8 cellular contexts compared by ENCODE assay signal in the genomic region with DNA sequence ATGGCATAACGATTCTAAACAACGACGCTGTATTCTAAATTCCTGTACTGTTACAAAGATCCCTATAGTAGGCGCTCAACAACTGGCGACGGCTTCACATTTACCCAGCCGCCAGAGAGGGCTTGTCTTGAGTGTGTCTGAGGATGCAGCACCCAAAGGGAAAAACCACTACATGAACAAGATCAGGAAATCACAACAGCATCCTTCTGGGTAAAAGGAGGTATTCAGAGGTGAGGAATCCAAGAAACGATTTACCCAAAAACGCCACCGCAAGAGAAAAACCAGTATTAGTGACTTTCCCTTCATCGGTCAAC. TPM values are rescaled to one million over a fixed set of nuclear protein-coding genes. Genes with fewer than 3 reads are reported as not detected.
DNase-seq lines count a peak whose midpoint lies in the region; ATAC-seq, FAIRE-seq and TF ChIP-seq lines count a peak whose summit lies in the region.

No MANE protein-coding gene starts in this region.

- SMC1A ChIA-PET in GM12878 (lab: Charles Lee; ENCODE audit: uncharacterized antibody, unreplicated experiment), result no interaction called here

- no peak for TF ChIP-seq EP300 in GM12878 (IDR thresholded peaks at IDR 0.05; ENCODE audit: borderline replicate concordance in 1 of 2, control insufficient read depth in 1 of 2, low read depth in 2 of 2, low read length in 2 of 2)

- peak overlapping the region; percentile 80 for H3K9ac ChIP-seq in GM12878 (ENCODE audit: control insufficient read depth, insufficient read depth, low read length)
- peak overlapping the region; percentile 84 for H3K9ac ChIP-seq in iPS-15b (ENCODE audit: low read depth, low read length)
- peak overlapping the region; percentile 92 for H3K9ac ChIP-seq in skeletal muscle satellite cell (ENCODE audit: low read depth, low read length)

- under 1% methylated on average over 11 of the region's 11 CpGs for WGBS in GM12878 (ENCODE audit: insufficient coverage, insufficient replicate concordance, low lambda C conversion rate, missing lambda C conversion rate)

- in situ Hi-C loops in GM12878 (cut with MboI), result loop anchor here (5.0 kb wide), 1 partner anchor 82 kb away; the partner anchor contains the start of gene RPL37

- FAIRE-seq in GM12878 (lab: Jason Lieb, UNC), result peak; percentile 62

- RAD21 ChIA-PET in GM12878 (lab: Charles Lee; ENCODE audit: unreplicated experiment), result no interaction called here

- H3K27me3 ChIP-seq in GM12878 (replicated peaks in 1 of 2; ENCODE audit: control insufficient read depth in 2 of 2, insufficient read depth in 2 of 2, low read length in 1 of 2), result no peaks in the 10 kb centered on the region
- H3K27me3 ChIP-seq in iPS-15b (ENCODE audit: control insufficient read depth, insufficient read depth, low read length), result peaks cover 3% of the 10 kb centered on the region
- H3K27me3 ChIP-seq in skeletal muscle satellite cell (ENCODE audit: control insufficient read depth, insufficient read depth, low read length), result no peaks in the 10 kb centered on the region

- peak overlapping the region; percentile 88 for H3K4me3 ChIP-seq in GM12878
- H3K4me3 ChIP-seq in iPS-15b (ENCODE audit: low read depth, low read length), result peak overlapping the region; percentile 94
- peak overlapping the region; percentile 85 for H3K4me3 ChIP-seq in skeletal muscle satellite cell (ENCODE audit: low read length)

- peak overlapping the region; percentile 87 for H3K4me2 ChIP-seq in GM12878 (ENCODE audit: control insufficient read depth, insufficient read depth)
- peak overlapping the region; percentile 90 for H3K4me2 ChIP-seq in skeletal muscle satellite cell (ENCODE audit: low read length)

- no peaks in the 10 kb centered on the region for H4K20me1 ChIP-seq in GM12878 (ENCODE audit: control insufficient read depth, insufficient read depth)

- H3K9me3 ChIP-seq in GM12878 (replicated peaks; ENCODE audit: control insufficient read depth, insufficient read depth, low read length), result no peaks in the 10 kb centered on the region; the same call in 2 of the 3 replicates
- no peaks in the 10 kb centered on the region for H3K9me3 ChIP-seq in iPS-15b (ENCODE audit: control insufficient read depth, insufficient read depth, low read length)
- H3K9me3 ChIP-seq in skeletal muscle satellite cell (replicated peaks; ENCODE audit: low read length), result no peaks in the 10 kb centered on the region

- DNase-seq in Right ventricle myocardium inferior (ENCODE audit: missing footprints) (peak; percentile 72), cardiac septum (ENCODE audit: low spot score) (no peak), NCI-H187 (lab: John Stamatoyannopoulos, UW) (peak; percentile 21 to 29), T-helper 22 cell (ENCODE audit: low read depth) (peak; percentile 47), GM12878 (ENCODE audit: low read depth, low spot score) (peak; percentile 49)

- no TSS peak for BruUV-seq in GM12878 (replicated peaks; lab: Mats Ljungman, UMichigan)

- H3K27ac ChIP-seq in GM12878 (ENCODE audit: control insufficient read depth, insufficient read depth), result peak overlapping the region; percentile 74

- intact Hi-C loops in Right ventricle myocardium inferior (cut with DNase I) (loop anchor here (1.0 to 2.0 kb wide), 3 partner anchors 43 to 124 kb away; partner anchors contain the start of genes PRKAA1 and RPL37), cardiac septum (cut with DNase I) (loop anchor here (1.0 to 5.0 kb wide), 2 partner anchors 80 to 127 kb away; partner anchors contain the start of gene RPL37), GM12878 (cut with micrococcal nuclease; ENCODE audit: unreplicated experiment) (loop anchor here (1.0 to 2.0 kb wide), 3 partner anchors 43 to 124 kb away; partner anchors contain the start of gene PRKAA1)

- H3K79me2 ChIP-seq in GM12878 (ENCODE audit: control insufficient read depth, insufficient read depth, low read length), result peaks cover 21% of the 10 kb centered on the region

- peak; percentile 92 for ATAC-seq in Right ventricle myocardium inferior
- ATAC-seq in HG02943 (IDR thresholded peaks at IDR 0.05; ENCODE audit: low read depth, unreplicated experiment), result peak; percentile 81
- peak; percentile 89 for ATAC-seq in GM12878

- TF ChIP-seq CTCF in GM12878 (IDR thresholded peaks at IDR 0.05 in 2 of 3, conservative IDR thresholded peaks at IDR 0.05 in 1 of 3; ENCODE audit: control insufficient read depth in 2 of 3, extremely low read depth in 1 of 3, insufficient read depth in 1 of 3, low read depth in 3 of 3, low read length in 3 of 3), result peak; percentile 80 to 88 (median 82)

- 0 out of 4 replicates have a peak, but pooled peaks cover 0 to 2% of the 10 kb centered on the region in 2 experiments for H3K36me3 ChIP-seq in GM12878 (ENCODE audit: control insufficient read depth in 2 of 2, insufficient read depth in 2 of 2, low read length in 1 of 2)
- H3K36me3 ChIP-seq in iPS-15b (ENCODE audit: control insufficient read depth, insufficient read depth, low read length), result no peaks in the 10 kb centered on the region
- H3K36me3 ChIP-seq in skeletal muscle satellite cell (ENCODE audit: insufficient read depth, low read length), result peaks cover 10% of the 10 kb centered on the region

- no peak; the same call in 1 of the 2 replicates for TF ChIP-seq POLR2A in GM12878 (IDR thresholded peaks at IDR 0.05; ENCODE audit: low read depth, low read length)

- peaks cover 7% of the 10 kb centered on the region; the same call in 1 of the 2 replicates for H3K4me1 ChIP-seq in GM12878 (ENCODE audit: control insufficient read depth, insufficient read depth, low read length)
- no peaks in the 10 kb centered on the region for H3K4me1 ChIP-seq in iPS-15b (ENCODE audit: control insufficient read depth, insufficient read depth, low read length)
- H3K4me1 ChIP-seq in skeletal muscle satellite cell (ENCODE audit: control insufficient read depth, insufficient read depth, low read length), result peaks cover 12% of the 10 kb centered on the region

- CTCF ChIA-PET in GM12878 (lab: Yijun Ruan, JAX), result interaction anchor here (0.8 to 1.8 kb wide), 3 partner anchors 9 to 81 kb away, joined by 3 to 7 read pairs (median 4); partner anchors contain the start of gene RPL37

- peak; percentile 67 for TF ChIP-seq RAD21 in GM12878 (IDR thresholded peaks at IDR 0.05; ENCODE audit: insufficient read depth, low read depth, low read length)

- peak overlapping the region; percentile 96 for H2AFZ ChIP-seq in GM12878 (ENCODE audit: control insufficient read depth, low read depth, low read length)

- POLR2A ChIA-PET in GM12878 (lab: Charles Lee), result interaction anchor here (0.8 kb wide), 1 partner anchor 74 kb away, joined by 3 read pairs; no protein-coding TSS in a partner anchor

TF ChIP-seq in GM12878, 131 proteins besides CTCF, POLR2A, EP300 and RAD21 (continues in another document):
- no peak for TF ChIP-seq SIN3A (IDR thresholded peaks at IDR 0.05; ENCODE audit: low read depth, low read length)
- peak; percentile 37; the same call in 1 of the 2 replicates for TF ChIP-seq ATF7 (IDR thresholded peaks at IDR 0.05; ENCODE audit: low read depth)
- TF ChIP-seq YY1 (IDR thresholded peaks at IDR 0.05; ENCODE audit: low read depth, low read length), result peak; percentile 47

RNA-seq across cellular contexts. Expression of gene TTC33, which starts 0.7 kb away (rescaled TPM):
- 19.3 TPM for total RNA-seq in Right ventricle myocardium inferior
- 19.1 TPM for total RNA-seq in cardiac septum
- total RNA-seq in GM12878 (2013; cell fraction: nucleolus; rRNA removed), result 7.5 and 8.6 TPM in 2 replicates
- total RNA-seq in GM12878 (2014; rRNA removed), result 7.9 and 11.3 TPM in 2 replicates
- total RNA-seq in GM12878 (2014; rRNA removed; fragmentation: Illumina TruSeq; extraction: Trizol), result 17.6 and 18.8 TPM in 2 replicates
- 10.0 and 11.0 TPM in 2 replicates for total RNA-seq in GM12878 (2021)
- polyA plus RNA-seq in GM12878 (2011; ENCODE audit: low read depth), result 4.9 TPM
- polyA plus RNA-seq in GM12878 (2011; rRNA removed), result 11.4 and 19.9 TPM in 2 replicates
- 2.6 and 3.8 TPM in 2 replicates for polyA plus RNA-seq in GM12878 (2011; cell fraction: cytosol; rRNA removed)
- 3.7 and 4.6 TPM in 2 replicates for polyA plus RNA-seq in GM12878 (2011; cell fraction: nucleus; rRNA removed)
- 6.0 and 7.3 TPM in 2 replicates for polyA plus RNA-seq in GM12878 (2012)
- 15.7 and 18.1 TPM in 2 replicates for polyA plus RNA-seq in GM12878 (2014; fragmentation: Illumina TruSeq; extraction: Trizol)
- polyA plus RNA-seq in GM12878 (2014; fragmentation: Nextera tagmentation; extraction: Ambion mirVana), result 10 to 100 TPM; 13.4 to 20.3 TPM
- 5.7 and 8.0 TPM in 2 replicates for polyA plus RNA-seq in GM12878 (2014; rRNA removed)
- polyA plus RNA-seq in GM12878 (2016; fragmentation: Nextera tagmentation; extraction: Ambion mirVana), result 10 to 100 TPM; 17.8 to 22.3 TPM
- 7.8 and 8.9 TPM in 2 replicates for polyA minus RNA-seq in GM12878 (2011; rRNA and poly(A)+ RNA removed)
- 2.4 and 9.8 TPM in 2 replicates for polyA minus RNA-seq in GM12878 (2011; cell fraction: cytosol; rRNA and poly(A)+ RNA removed)
- 2.2 and 3.4 TPM in 2 replicates for polyA minus RNA-seq in GM12878 (2011; cell fraction: nucleus; rRNA and poly(A)+ RNA removed)
- 8.1 and 10.6 TPM in 2 replicates for total RNA-seq in skeletal muscle satellite cell (2012; rRNA removed)

RNA-seq across cellular contexts. Expression of gene PRKAA1, which starts 43.1 kb away (rescaled TPM):
- total RNA-seq in Right ventricle myocardium inferior (33.6 TPM), cardiac septum (50.5 TPM), GM12878 (2014; rRNA removed) (28.2 and 40.6 TPM in 2 replicates), GM12878 (2014; rRNA removed; fragmentation: Illumina TruSeq; extraction: Trizol) (36.2 and 37.7 TPM in 2 replicates), GM12878 (2021) (34.0 and 36.4 TPM in 2 replicates)
- 42.6 and 44.4 TPM in 2 replicates for total RNA-seq in GM12878 (2013; cell fraction: nucleolus; rRNA removed)
- 12.1 TPM for polyA plus RNA-seq in GM12878 (2011; ENCODE audit: low read depth)
- polyA plus RNA-seq in GM12878 (2011; rRNA removed) (37.2 and 46.9 TPM in 2 replicates), GM12878 (2014; fragmentation: Illumina TruSeq; extraction: Trizol) (55.5 and 67.5 TPM in 2 replicates), GM12878 (2014; fragmentation: Nextera tagmentation; extraction: Ambion mirVana) (10 to 100 TPM; 13.6 to 13.8 TPM), GM12878 (2014; rRNA removed) (31.0 and 36.2 TPM in 2 replicates), GM12878 (2016; fragmentation: Nextera tagmentation; extraction: Ambion mirVana) (10 to 100 TPM; 23.6 to 25.4 TPM)
- 16.6 and 18.1 TPM in 2 replicates for polyA plus RNA-seq in GM12878 (2011; cell fraction: cytosol; rRNA removed)
- polyA plus RNA-seq in GM12878 (2011; cell fraction: nucleus; rRNA removed), result 27.0 and 29.3 TPM in 2 replicates
- 13.8 and 14.1 TPM in 2 replicates for polyA plus RNA-seq in GM12878 (2012)
- 17.2 and 27.1 TPM in 2 replicates for polyA minus RNA-seq in GM12878 (2011; rRNA and poly(A)+ RNA removed)
- 12.7 and 16.7 TPM in 2 replicates for polyA minus RNA-seq in GM12878 (2011; cell fraction: cytosol; rRNA and poly(A)+ RNA removed)
- 10.3 and 24.0 TPM in 2 replicates for polyA minus RNA-seq in GM12878 (2011; cell fraction: nucleus; rRNA and poly(A)+ RNA removed)
- 80.8 and 88.5 TPM in 2 replicates for total RNA-seq in skeletal muscle satellite cell (2012; rRNA removed)
